In genomic region chr7:150986099-150986512, GRCh38 we compare ENCODE assay signal across 8 cellular contexts. TPM values are rescaled to one million over a fixed set of nuclear protein-coding genes. Genes with fewer than 3 reads are reported as not detected.
DNase-seq lines count a peak whose midpoint lies in the region; ATAC-seq and FAIRE-seq lines count a peak whose summit lies in the region.

No MANE protein-coding gene starts in this region.

- no peak overlapping the region for H3K4me3 Mint-ChIP-seq in activated naive CD4-positive, alpha-beta T cell treated with anti-CD3 and anti-CD28 coated beads, Interleukin-2, amount 50 U/mL, for 24 hours

- no peak for FAIRE-seq in RCC 7860 (lab: Jason Lieb, UNC)
- no peak for FAIRE-seq in small intestine (lab: Jason Lieb, UNC)

- no peaks in the 10 kb centered on the region for H3K36me3 ChIP-seq in small intestine (ENCODE audit: control insufficient read depth in 2 of 2, insufficient read depth in 2 of 2, low read length in 2 of 2)

- whole genome bisulfite sequencing in small intestine, 3 donors = 6 to 8% (median 8%) methylated on average over 16 of the region's 16 CpGs

- H3K27me3 Mint-ChIP-seq in activated naive CD4-positive, alpha-beta T cell treated with anti-CD3 and anti-CD28 coated beads, Interleukin-2, amount 50 U/mL, for 24 hours = peaks cover 9% of the 10 kb centered on the region

- intact Hi-C loops in left ventricle myocardium superior (cut with micrococcal nuclease) = loop anchor here (5.0 to 10.0 kb wide), 2 partner anchors 89 to 201 kb away; no protein-coding TSS in a partner anchor

- DNase-seq in DMS53 (lab: John Stamatoyannopoulos, UW) (peak; percentile 91), HuH-7.5 (ENCODE audit: low spot score) (peak; percentile 79), RCC 7860 (ENCODE audit: low spot score) (peak; percentile 32), left ventricle myocardium superior (peak; percentile 75), small intestine (peak; percentile 70)

- peaks cover 11% of the 10 kb centered on the region for H3K9me3 Mint-ChIP-seq in activated naive CD4-positive, alpha-beta T cell treated with anti-CD3 and anti-CD28 coated beads, Interleukin-2, amount 50 U/mL, for 24 hours

- peaks cover 0 to 3% of the 10 kb centered on the region in 2 donors for H3K27me3 ChIP-seq in small intestine (ENCODE audit: control insufficient read depth in 2 of 2, insufficient read depth in 2 of 2, low read length in 2 of 2)

- peaks cover 10% of the 10 kb centered on the region for H3K36me3 Mint-ChIP-seq in activated naive CD4-positive, alpha-beta T cell treated with anti-CD3 and anti-CD28 coated beads, Interleukin-2, amount 50 U/mL, for 24 hours

- H3K4me1 ChIP-seq in small intestine (ENCODE audit: control insufficient read depth in 2 of 2, insufficient read depth in 1 of 2, low read depth in 1 of 2, low read length in 1 of 2) = no peaks in the 10 kb centered on the region

- no peaks in the 10 kb centered on the region for H3K9me3 ChIP-seq in small intestine (ENCODE audit: control insufficient read depth, low read depth)

- H3K4me3 ChIP-seq in small intestine (ENCODE audit: low read depth in 1 of 2, low read length in 2 of 2) = no peak overlapping the region

- no peak overlapping the region for H3K27ac ChIP-seq in small intestine (ENCODE audit: low read depth in 1 of 2, low read length in 1 of 2)

- H3K27ac Mint-ChIP-seq in activated naive CD4-positive, alpha-beta T cell treated with anti-CD3 and anti-CD28 coated beads, Interleukin-2, amount 50 U/mL, for 24 hours = peak overlapping the region; percentile 41

- H3K4me1 Mint-ChIP-seq in activated naive CD4-positive, alpha-beta T cell treated with anti-CD3 and anti-CD28 coated beads, Interleukin-2, amount 50 U/mL, for 24 hours = peaks cover 25% of the 10 kb centered on the region

- ATAC-seq in left ventricle myocardium superior (peak; percentile 59), HG02870 (IDR thresholded peaks at IDR 0.05; ENCODE audit: unreplicated experiment) (no peak), HG03457 (IDR thresholded peaks at IDR 0.05; ENCODE audit: unreplicated experiment) (no peak)

RNA-seq across cellular contexts. Expression of gene NOS3, which starts 4.7 kb away (rescaled TPM):
- 10.9 TPM for total RNA-seq in left ventricle myocardium superior
- polyA plus RNA-seq in small intestine = 10 to 100 TPM in 1 of 3 donors, under 1 TPM in 2; 0.45 to 14.7 (median 0.54) TPM

RNA-seq across cellular contexts. Expression of gene KCNH2, which starts 8.0 kb away (rescaled TPM):
- 107 TPM for total RNA-seq in left ventricle myocardium superior
- 1 to 10 TPM in 2 of 3 donors, not detected in 1; 2.4 to 5.7 TPM for polyA plus RNA-seq in small intestine

RNA-seq across cellular contexts. Expression of gene ATG9B, which starts 38.2 kb away (rescaled TPM):
- total RNA-seq in left ventricle myocardium superior = not detected
- polyA plus RNA-seq in small intestine = 1 to 10 TPM in 1 of 3 donors, under 1 TPM in 2; 0.22 to 1.6 (median 0.52) TPM

RNA-seq across cellular contexts. Expression of gene ABCB8, which starts 42.1 kb away (rescaled TPM):
- 29.7 TPM for total RNA-seq in left ventricle myocardium superior
- 10 to 100 TPM; 15.4 to 29.9 (median 15.7) TPM for polyA plus RNA-seq in small intestine

Comparison
In these comparisons a context has a peak if more than half of its experiments do, and no peak if none do; other contexts are left out.
1. DNase-seq: peak in every context shown above with its lines; median percentile 91 in DMS53; 79 in HuH-7.5; 75 in left ventricle myocardium superior; 70 in small intestine; 32 in RCC 7860.